ENCODE assay signal across 1 cellular context in the genomic region with DNA sequence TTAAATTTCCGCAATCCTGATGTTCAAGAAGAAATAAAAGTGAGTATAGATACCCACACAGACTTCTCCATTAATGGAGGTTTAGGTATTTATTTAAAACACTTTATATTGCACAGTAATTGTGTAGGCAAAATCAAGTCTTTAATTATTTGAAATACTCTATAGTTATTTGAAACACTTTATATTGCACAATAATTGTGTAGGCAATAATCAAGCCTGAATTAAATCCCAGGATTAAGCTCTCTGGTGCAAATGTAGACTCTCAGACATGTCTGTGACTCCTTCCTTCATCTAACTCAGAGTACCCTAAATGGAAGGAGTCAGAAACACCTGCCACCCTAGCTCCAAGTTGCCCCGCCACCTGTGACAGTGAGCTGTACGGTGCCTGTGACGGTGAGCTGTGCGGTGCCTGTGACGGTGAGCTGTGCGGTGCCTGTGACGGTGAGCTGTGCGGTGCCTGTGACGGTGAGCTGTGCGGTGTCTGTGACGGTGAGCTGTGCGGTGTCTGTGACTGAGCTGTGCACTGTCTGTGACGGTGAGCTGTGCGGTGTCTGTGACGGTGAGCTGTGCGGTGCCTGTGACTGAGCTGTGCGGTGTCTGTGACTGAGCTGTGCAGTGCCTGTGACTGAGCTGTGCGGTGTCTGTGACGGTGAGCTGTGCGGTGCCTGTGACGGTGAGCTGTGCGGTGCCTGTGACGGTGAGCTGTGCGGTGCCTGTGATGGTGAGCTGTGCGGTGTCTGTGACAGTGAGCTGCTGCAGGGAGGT.
TF ChIP-seq lines count a peak whose summit lies in the region.

No MANE protein-coding gene starts in this region.

TF ChIP-seq in A549, 52 proteins besides CTCF, POLR2A, EP300 and RAD21:
- no peak for TF ChIP-seq JUNB (IDR thresholded peaks at IDR 0.05)
- peak in 1 of 2 experiments; percentile 64; a peak in 1 of 4 replicates for TF ChIP-seq CEBPB (IDR thresholded peaks at IDR 0.05)
- no peak for TF ChIP-seq KDM1A (IDR thresholded peaks at IDR 0.05; ENCODE audit: low read depth)
- no peak for TF ChIP-seq CHD4 (IDR thresholded peaks at IDR 0.05; ENCODE audit: borderline replicate concordance)
- TF ChIP-seq, protein P1, sequence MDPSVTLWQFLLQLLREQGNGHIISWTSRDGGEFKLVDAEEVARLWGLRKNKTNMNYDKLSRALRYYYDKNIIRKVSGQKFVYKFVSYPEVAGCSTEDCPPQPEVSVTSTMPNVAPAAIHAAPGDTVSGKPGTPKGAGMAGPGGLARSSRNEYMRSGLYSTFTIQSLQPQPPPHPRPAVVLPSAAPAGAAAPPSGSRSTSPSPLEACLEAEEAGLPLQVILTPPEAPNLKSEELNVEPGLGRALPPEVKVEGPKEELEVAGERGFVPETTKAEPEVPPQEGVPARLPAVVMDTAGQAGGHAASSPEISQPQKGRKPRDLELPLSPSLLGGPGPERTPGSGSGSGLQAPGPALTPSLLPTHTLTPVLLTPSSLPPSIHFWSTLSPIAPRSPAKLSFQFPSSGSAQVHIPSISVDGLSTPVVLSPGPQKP (IDR thresholded peaks at IDR 0.05; ENCODE audit: low read depth, low read length) = no peak
